25 cellular contexts compared by ENCODE assay signal in the genomic region with DNA sequence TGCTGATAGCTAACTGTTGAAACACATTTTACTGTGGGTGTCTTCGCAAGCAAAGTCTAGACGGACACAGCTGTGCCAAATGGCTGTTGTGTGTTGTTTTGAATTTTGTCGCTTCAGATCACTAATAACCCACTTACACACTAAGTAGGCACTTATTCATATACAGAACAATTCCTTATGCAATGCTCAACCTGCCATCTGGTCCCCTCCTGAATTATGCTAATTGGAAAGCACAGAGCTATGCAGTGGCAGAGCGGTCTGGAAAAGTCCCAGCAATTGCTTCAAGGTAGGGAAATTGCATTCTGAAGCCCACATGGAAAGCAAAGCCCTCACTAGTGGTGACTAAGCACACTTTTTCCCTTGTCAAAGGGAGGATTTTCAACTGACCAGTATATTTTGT.
DNase-seq lines count a peak whose midpoint lies in the region; ATAC-seq and TF ChIP-seq lines count a peak whose summit lies in the region.
"Had no signal": no experiment of that assay in that cellular context is flagged by ENCODE, and none has a peak within 500 bp of the region (broad histone marks: within the 10 kb centered on the region; RNA-seq: fewer than 3 reads in every experiment).

No MANE protein-coding gene starts in this region.

- ATAC-seq in stimulated activated naive CD8-positive, alpha-beta T cell treated with anti-CD3 and anti-CD28 coated beads, Interleukin-15, amount 100 ng/mL, for 72 hours: no peak
- ATAC-seq in GM18502 (IDR thresholded peaks at IDR 0.05; ENCODE audit: poor library complexity, unreplicated experiment): no peak
- ATAC-seq: left lobe of liver; Panc1; sciatic nerve; stimulated activated naive B cell treated with anti-CD40 and anti-IgM and Interleukin-4, amounts not matched to agents 10 μg/mL and 1 μg/mL and 100 μg/mL, for 72 hours had no signal

- no peaks in the 10 kb centered on the region for H3K9me3 Mint-ChIP-seq in endodermal cell
- H3K9me3 Mint-ChIP-seq in stimulated activated naive CD8-positive, alpha-beta T cell treated with anti-CD3 and anti-CD28 coated beads, Interleukin-15, amount 100 ng/mL, for 72 hours: no peaks in the 10 kb centered on the region
- H3K9me3 Mint-ChIP-seq: IgD-negative memory B cell; stimulated activated naive B cell treated with anti-CD40 and anti-IgM and Interleukin-4, amounts not matched to agents 10 μg/mL and 1 μg/mL and 100 μg/mL, for 72 hours had no signal

- no peaks in the 10 kb centered on the region for H3K36me3 Mint-ChIP-seq in endodermal cell (ENCODE audit: low read depth)
- H3K36me3 Mint-ChIP-seq: IgD-negative memory B cell; stimulated activated naive B cell treated with anti-CD40 and anti-IgM and Interleukin-4, amounts not matched to agents 10 μg/mL and 1 μg/mL and 100 μg/mL, for 72 hours had no signal

- no peaks in the 10 kb centered on the region for H3K4me1 ChIP-seq in endodermal cell (ENCODE audit: control insufficient read depth, insufficient read depth, low read length)

- H3K9ac ChIP-seq in endodermal cell (ENCODE audit: extremely low read depth, low read length, poor library complexity, severe bottlenecking): no peak overlapping the region

- no peak overlapping the region for H3K4me3 ChIP-seq in endodermal cell (ENCODE audit: low read length)

- no peak overlapping the region for H3K4me3 Mint-ChIP-seq in endodermal cell
- H3K4me3 Mint-ChIP-seq in stimulated activated naive CD8-positive, alpha-beta T cell treated with anti-CD3 and anti-CD28 coated beads, Interleukin-15, amount 100 ng/mL, for 72 hours: no peak overlapping the region
- H3K4me3 Mint-ChIP-seq: IgD-negative memory B cell; stimulated activated naive B cell treated with anti-CD40 and anti-IgM and Interleukin-4, amounts not matched to agents 10 μg/mL and 1 μg/mL and 100 μg/mL, for 72 hours had no signal

- no peaks in the 10 kb centered on the region for H3K27me3 ChIP-seq in endodermal cell (ENCODE audit: control insufficient read depth, insufficient read depth, low read length, poor library complexity, severe bottlenecking)

- no peak for TF ChIP-seq CTCF in endodermal cell (conservative IDR thresholded peaks at IDR 0.05)

- H3K27ac Mint-ChIP-seq in endodermal cell: no peak overlapping the region
- no peak overlapping the region for H3K27ac Mint-ChIP-seq in stimulated activated naive CD8-positive, alpha-beta T cell treated with anti-CD3 and anti-CD28 coated beads, Interleukin-15, amount 100 ng/mL, for 72 hours
- H3K27ac Mint-ChIP-seq: IgD-negative memory B cell; progenitor cell of endocrine pancreas; stimulated activated naive B cell treated with anti-CD40 and anti-IgM and Interleukin-4, amounts not matched to agents 10 μg/mL and 1 μg/mL and 100 μg/mL, for 72 hours had no signal

- no peaks in the 10 kb centered on the region for H3K27me3 Mint-ChIP-seq in endodermal cell (ENCODE audit: insufficient read depth)
- H3K27me3 Mint-ChIP-seq in stimulated activated naive CD8-positive, alpha-beta T cell treated with anti-CD3 and anti-CD28 coated beads, Interleukin-15, amount 100 ng/mL, for 72 hours: peaks cover 3% of the 10 kb centered on the region

- peaks cover 2% of the 10 kb centered on the region for H3K4me1 Mint-ChIP-seq in endodermal cell
- peaks cover 1% of the 10 kb centered on the region for H3K4me1 Mint-ChIP-seq in stimulated activated naive CD8-positive, alpha-beta T cell treated with anti-CD3 and anti-CD28 coated beads, Interleukin-15, amount 100 ng/mL, for 72 hours
- H3K4me1 Mint-ChIP-seq: IgD-negative memory B cell; stimulated activated naive B cell treated with anti-CD40 and anti-IgM and Interleukin-4, amounts not matched to agents 10 μg/mL and 1 μg/mL and 100 μg/mL, for 72 hours had no signal

- H3K36me3 ChIP-seq in endodermal cell (ENCODE audit: control insufficient read depth, insufficient read depth, low read length): no peaks in the 10 kb centered on the region
- H3K36me3 ChIP-seq: WERI-Rb-1 had no signal

- H3K27ac ChIP-seq in endodermal cell (ENCODE audit: low read depth, low read length): no peak overlapping the region
- H3K27ac ChIP-seq: WERI-Rb-1 had no signal

- no peaks in the 10 kb centered on the region for H3K9me3 ChIP-seq in endodermal cell (ENCODE audit: control insufficient read depth, low read length)

- 88 to 100% methylated on average over 1 to 4 of the region's 4 CpGs for WGBS in endodermal cell (ENCODE audit: insufficient coverage in 1 of 2, insufficient read length in 1 of 2), 2 experiments

- DNase-seq in DMS 273 (lab: John Stamatoyannopoulos, UW; ENCODE audit: unreplicated experiment): peak; percentile 88
- DNase-seq in NCI-H1436 (lab: John Stamatoyannopoulos, UW): peak; percentile 31
- peak; percentile 80 for DNase-seq in NCI-H69 (lab: John Stamatoyannopoulos, UW)
- peak; percentile 20 for DNase-seq in endodermal cell
- DNase-seq in HK-2 (ENCODE audit: unreplicated experiment): no peak
- DNase-seq in stimulated activated naive CD8-positive, alpha-beta T cell treated with anti-CD3 and anti-CD28 coated beads, Interleukin-15, amount 100 ng/mL, for 72 hours: no peak
- DNase-seq: activated CD4-positive, alpha-beta T cell treated with anti-CD3 and anti-CD28 coated beads for 48 hours; activated effector memory CD4-positive, alpha-beta T cell treated with anti-CD3 and anti-CD28 coated beads, Interleukin-2, amount 50 U/mL, for 16 hours; activated T-cell treated with anti-CD3 and anti-CD28 coated beads, Interleukin-2, amount 50 U/mL, for 1 hour; Calu3; EL; H7; mesendoderm; NCI-H2227 treated with DMSO at 0.1 percent for 48 hours; stimulated activated CD4-positive, alpha-beta T cell treated with anti-CD3 and anti-CD28 coated beads, Interleukin-12 subunit alpha, Interleukin-12 subunit beta, amount 100 ng/mL, for 4 hours; stimulated activated naive B cell treated with anti-CD40 and anti-IgM and Interleukin-4, amounts not matched to agents 10 μg/mL and 1 μg/mL and 100 μg/mL, for 72 hours; SW 1271; T-helper 9 cell; WERI-Rb-1 had no signal

Comparison
In these comparisons a context has a peak if more than half of its experiments do, and no peak if none do; other contexts are left out.
1. DNase-seq: peak in DMS 273 (single experiment), NCI-H1436 (single experiment), NCI-H69 (single experiment) and endodermal cell (single experiment); none in HK-2 (single experiment) and stimulated activated naive CD8-positive, alpha-beta T cell treated with anti-CD3 and anti-CD28 coated beads, Interleukin-15, amount 100 ng/mL, for 72 hours (0 of 2).